ENCODE assay signal across 8 cellular contexts in genomic region chr1:101309334-101310221, GRCh38.
DNase-seq lines count a peak whose midpoint lies in the region; ATAC-seq and TF ChIP-seq lines count a peak whose summit lies in the region.

No MANE protein-coding gene starts in this region.

- H3K27me3 ChIP-seq in Peyer's patch (no peaks in the 10 kb centered on the region), foreskin keratinocyte (peaks cover 65% of the 10 kb centered on the region), neutrophil (peaks cover 27% of the 10 kb centered on the region), testis (no peaks in the 10 kb centered on the region)

- ATAC-seq in foreskin keratinocyte, result peak; percentile 67

- WGBS in testis, 2 donors, result 6 to 7% methylated on average over 37 of the region's 37 CpGs

- no peak for TF ChIP-seq POLR2A in Peyer's patch (IDR thresholded peaks at IDR 0.05)
- no peak for TF ChIP-seq POLR2A in testis (IDR thresholded peaks at IDR 0.05)

- H3K4me3 ChIP-seq in Peyer's patch (peak overlapping the region; percentile 7 to 50 (median 28)), neutrophil (ENCODE audit: low read depth in 1 of 2, low read length in 1 of 2) (peak overlapping the region; percentile 46 to 51), testis (peak overlapping the region; percentile 38 to 46)

- peak; percentile 76 for DNase-seq in D341Med (ENCODE audit: low spot score)
- DNase-seq in GM20000 (ENCODE audit: low spot score), result peak; percentile 66
- peak; percentile 34 for DNase-seq in HT1080 (ENCODE audit: low read depth)
- peak; percentile 51 to 86 (median 80) for DNase-seq in Peyer's patch
- peak; percentile 56 for DNase-seq in activated effector memory CD4-positive, alpha-beta T cell treated with Interleukin-2 at 50 U/mL for 16 hours
- peak; percentile 16 to 49 for DNase-seq in foreskin keratinocyte
- DNase-seq in testis, result peak; percentile 72

- peaks cover 0 to 14% (median 2%) of the 10 kb centered on the region in 4 donors for H3K4me1 ChIP-seq in Peyer's patch
- peaks cover 3% of the 10 kb centered on the region for H3K4me1 ChIP-seq in foreskin keratinocyte
- peaks cover 9 to 11% of the 10 kb centered on the region in 2 experiments for H3K4me1 ChIP-seq in neutrophil (ENCODE audit: control insufficient read depth in 1 of 2, insufficient read depth in 1 of 2, low read depth in 1 of 2, low read length in 1 of 2)
- peaks cover 9% of the 10 kb centered on the region for H3K4me1 ChIP-seq in testis

- H3K36me3 ChIP-seq in Peyer's patch (no peaks in the 10 kb centered on the region), neutrophil (no peaks in the 10 kb centered on the region), testis (ENCODE audit: low read depth, missing control alignments) (no peaks in the 10 kb centered on the region)

- H3K9me3 ChIP-seq in Peyer's patch, result no peaks in the 10 kb centered on the region
- H3K9me3 ChIP-seq in neutrophil, result no peaks in the 10 kb centered on the region
- H3K9me3 ChIP-seq in testis, result no peaks in the 10 kb centered on the region

- intact Hi-C loops in testis (cut with DNase I; ENCODE audit: low total_unique reads), result no loop called here

- TF ChIP-seq CTCF in GM20000 (IDR thresholded peaks at IDR 0.05; ENCODE audit: extremely low read depth, missing control alignments) (peak; percentile 84), Peyer's patch (IDR thresholded peaks at IDR 0.05) (peak; percentile 48 to 74 (median 66)), foreskin keratinocyte (conservative IDR thresholded peaks at IDR 0.05) (peak; percentile 93), neutrophil (IDR thresholded peaks at IDR 0.05) (peak; percentile 50), testis (IDR thresholded peaks at IDR 0.05) (peak; percentile 52 to 73 (median 70))

- H3K27ac ChIP-seq in Peyer's patch (peak overlapping the region; percentile 14 to 86 (median 48)), foreskin keratinocyte (no peak overlapping the region), neutrophil (no peak overlapping the region), testis (no peak overlapping the region)

Comparison
In these comparisons a context has a peak if more than half of its experiments do, and no peak if none do; other contexts are left out.
1. H3K27ac ChIP-seq: peak in Peyer's patch (4 of 4); none in foreskin keratinocyte (single experiment), neutrophil (single experiment) and testis (0 of 2).
2. Peak in every context shown above with its lines, with median percentiles within 50 percentile points of each other: DNase-seq, CTCF ChIP-seq and H3K4me3 ChIP-seq.